25 cellular contexts compared by ENCODE assay signal in the genomic region with DNA sequence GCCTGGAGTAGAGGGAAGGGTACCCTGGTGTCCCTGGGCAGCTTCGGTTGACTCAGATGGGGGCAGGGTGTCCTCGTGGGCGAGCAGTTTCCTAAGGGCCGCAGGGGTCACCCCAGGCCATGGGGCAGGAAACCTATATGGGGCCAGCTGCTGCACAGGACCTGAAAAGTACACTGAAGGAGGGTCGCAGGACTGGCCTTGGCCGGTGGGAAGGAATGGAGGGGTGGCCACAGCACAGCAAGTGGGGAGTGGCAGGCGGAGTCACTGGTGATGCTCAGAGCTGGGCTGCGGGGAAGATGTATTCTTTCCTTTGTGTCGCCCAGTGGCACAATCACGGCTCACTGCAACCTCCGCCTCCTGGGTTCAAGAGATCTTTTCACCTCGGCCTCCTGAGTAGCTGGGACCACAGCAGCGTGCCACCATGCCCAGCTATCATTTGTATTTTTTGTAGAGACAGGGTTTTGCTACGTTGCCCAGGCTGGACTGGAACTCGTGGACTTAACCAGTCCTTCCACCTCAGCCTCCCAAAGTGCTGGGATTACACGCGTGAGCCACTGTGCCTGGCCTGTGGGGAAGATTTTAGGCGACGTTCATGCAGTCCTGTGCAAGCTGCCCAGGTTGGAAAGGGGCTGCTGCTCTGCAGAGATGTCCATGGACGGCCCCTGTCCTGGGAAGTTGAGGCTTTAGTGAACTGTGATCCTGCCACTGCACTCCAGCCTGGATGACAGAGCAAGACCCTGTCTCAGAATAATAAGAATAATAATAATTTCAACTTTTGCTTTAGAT. TPM values are rescaled to one million over a fixed set of nuclear protein-coding genes. Genes with fewer than 3 reads are reported as not detected.
"Had no signal": no experiment of that assay in that cellular context is flagged by ENCODE, and none has a peak within 500 bp of the region (broad histone marks: within the 10 kb centered on the region; RNA-seq: fewer than 3 reads in every experiment).

No MANE protein-coding gene starts in this region.

- H3K27ac ChIP-seq: adrenal gland, ascending aorta, brain microvascular endothelial cell, dorsolateral prefrontal cortex, left lung, neutrophil, ovary, prostate gland, transverse colon, uterus, WERI-Rb-1 had no signal

- H3K27ac Mint-ChIP-seq: activated naive CD4-positive, alpha-beta T cell treated with anti-CD3 and anti-CD28 coated beads, Interleukin-2, amount 50 U/mL, for 24 hours; activated T-cell treated with anti-CD3 and anti-CD28 coated beads, Interleukin-2, amount 50 U/mL, for 72 hours; effector memory CD8-positive, alpha-beta T cell; immature natural killer cell; naive thymus-derived CD4-positive, alpha-beta T cell had no signal

- DNase-seq: activated CD4-positive, alpha-beta T cell treated with anti-CD3 and anti-CD28 coated beads, Interleukin-2, amount 50 U/mL, for 1 hour; activated CD4-positive, CD25-positive, alpha-beta regulatory T cell treated with anti-CD3 and anti-CD28 coated beads, Interleukin-2, amount 50 U/mL, for 72 hours; activated CD8-positive, alpha-beta memory T cell treated with anti-CD3 and anti-CD28 coated beads for 24 hours; activated gamma-delta T cell treated with Interleukin-2 at 50 U/mL for 16 hours; activated T-cell treated with anti-CD3 and anti-CD28 coated beads, Interleukin-2, amount 50 U/mL, for 72 hours; adrenal gland; brain microvascular endothelial cell; dorsolateral prefrontal cortex; effector memory CD8-positive, alpha-beta T cell; foreskin melanocyte; immature natural killer cell; left lung; naive thymus-derived CD4-positive, alpha-beta T cell; ovary; right cardiac atrium; stimulated activated CD4-positive, alpha-beta T cell treated with anti-CD3 and anti-CD28 coated beads, Interleukin-4, amount 100 ng/mL, for 4 hours; transverse colon; uterus; WERI-Rb-1 had no signal

- H3K36me3 ChIP-seq: adrenal gland, brain microvascular endothelial cell, left lung, neutrophil, ovary, prostate gland, transverse colon, uterus, WERI-Rb-1 had no signal

- H3K27me3 Mint-ChIP-seq: activated naive CD4-positive, alpha-beta T cell treated with anti-CD3 and anti-CD28 coated beads, Interleukin-2, amount 50 U/mL, for 24 hours; effector memory CD8-positive, alpha-beta T cell; naive thymus-derived CD4-positive, alpha-beta T cell had no signal

- H3K4me1 Mint-ChIP-seq: activated naive CD4-positive, alpha-beta T cell treated with anti-CD3 and anti-CD28 coated beads, Interleukin-2, amount 50 U/mL, for 24 hours; immature natural killer cell; naive thymus-derived CD4-positive, alpha-beta T cell had no signal

- H3K9me3 Mint-ChIP-seq: activated naive CD4-positive, alpha-beta T cell treated with anti-CD3 and anti-CD28 coated beads, Interleukin-2, amount 50 U/mL, for 24 hours; activated T-cell treated with anti-CD3 and anti-CD28 coated beads, Interleukin-2, amount 50 U/mL, for 72 hours; effector memory CD8-positive, alpha-beta T cell; immature natural killer cell; naive thymus-derived CD4-positive, alpha-beta T cell had no signal

- H3K27me3 ChIP-seq: adrenal gland, ascending aorta, brain microvascular endothelial cell, dorsolateral prefrontal cortex, left lung, neutrophil, ovary, transverse colon, uterus had no signal

- ATAC-seq: effector memory CD8-positive, alpha-beta T cell; esophagus mucosa; left lung had no signal

- H3K9me3 ChIP-seq: adrenal gland, ascending aorta, left lung, neutrophil, ovary, prostate gland, transverse colon, uterus had no signal

- H3K4me3 Mint-ChIP-seq: activated naive CD4-positive, alpha-beta T cell treated with anti-CD3 and anti-CD28 coated beads, Interleukin-2, amount 50 U/mL, for 24 hours; activated T-cell treated with anti-CD3 and anti-CD28 coated beads, Interleukin-2, amount 50 U/mL, for 72 hours; effector memory CD8-positive, alpha-beta T cell; immature natural killer cell; naive thymus-derived CD4-positive, alpha-beta T cell had no signal

- H3K4me3 ChIP-seq: adrenal gland, ascending aorta, dorsolateral prefrontal cortex, left lung, ovary, prostate gland, transverse colon, uterus had no signal

- H3K4me1 ChIP-seq: adrenal gland, ascending aorta, left lung, prostate gland, transverse colon, uterus had no signal

RNA-seq across cellular contexts. Expression of a gene that starts 57.2 kb away (rescaled TPM):
- total RNA-seq: ascending aorta, kidney epithelial cell had no signal
